Comparison of ENCODE assay signal across 33 cellular contexts in the genomic region with DNA sequence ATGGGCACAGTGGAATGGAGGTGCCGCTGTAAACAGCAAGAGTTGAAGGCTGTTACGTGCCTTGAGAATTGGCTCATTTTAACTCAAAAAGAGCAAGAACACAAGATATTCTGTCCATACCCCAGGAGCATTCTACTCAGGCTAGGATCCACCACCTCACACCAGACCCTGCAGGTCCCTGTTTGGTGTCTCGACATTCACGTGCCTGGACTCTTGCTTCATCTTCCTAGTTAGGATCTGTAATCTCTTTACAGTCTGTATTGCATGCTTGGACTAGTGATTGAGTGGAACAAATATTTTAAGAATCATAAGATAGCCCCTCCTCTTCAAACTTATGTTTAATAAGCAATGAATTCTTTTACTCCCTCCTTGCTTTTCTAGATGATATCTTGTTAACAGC.
"Had no signal": no experiment of that assay in that cellular context is flagged by ENCODE, and none has a peak within 500 bp of the region (broad histone marks: within the 10 kb centered on the region; RNA-seq: fewer than 3 reads in every experiment).

No MANE protein-coding gene starts in this region.

- FAIRE-seq: K562 had no signal

- ATAC-seq: activated CD8-positive, alpha-beta memory T cell treated with anti-CD3 and anti-CD28 coated beads, Interleukin-2, amount 10 ng/mL, durations not matched to agents 7 days and 5 days; activated naive CD4-positive, alpha-beta T cell treated with anti-CD3 and anti-CD28 coated beads, Interleukin-2, amount 50 U/mL, for 72 hours; K562; PC-3 had no signal

- H3K27me3 Mint-ChIP-seq: activated CD4-positive, alpha-beta memory T cell treated with anti-CD3 and anti-CD28 coated beads, Interleukin-2, amount 10 ng/mL, durations not matched to agents 7 days and 5 days; activated CD8-positive, alpha-beta memory T cell treated with anti-CD3 and anti-CD28 coated beads, Interleukin-2, amount 10 ng/mL, durations not matched to agents 7 days and 5 days; brain; central memory CD8-positive, alpha-beta T cell had no signal

- H3K27me3 ChIP-seq: adrenal gland, Peyer's patch had no signal

- H3K27ac Mint-ChIP-seq: activated CD4-positive, alpha-beta memory T cell treated with anti-CD3 and anti-CD28 coated beads, Interleukin-2, amount 10 ng/mL, durations not matched to agents 7 days and 5 days; activated CD8-positive, alpha-beta memory T cell treated with anti-CD3 and anti-CD28 coated beads, Interleukin-2, amount 10 ng/mL, durations not matched to agents 7 days and 5 days; activated naive CD4-positive, alpha-beta T cell treated with anti-CD3 and anti-CD28 coated beads for 36 hours; brain had no signal

- H3K4me1 ChIP-seq: adrenal gland, Peyer's patch had no signal

- H3K4me3 Mint-ChIP-seq: activated CD4-positive, alpha-beta memory T cell treated with anti-CD3 and anti-CD28 coated beads, Interleukin-2, amount 10 ng/mL, durations not matched to agents 7 days and 5 days; activated CD8-positive, alpha-beta memory T cell treated with anti-CD3 and anti-CD28 coated beads, Interleukin-2, amount 10 ng/mL, durations not matched to agents 7 days and 5 days; activated naive CD4-positive, alpha-beta T cell treated with anti-CD3 and anti-CD28 coated beads for 36 hours; brain; central memory CD8-positive, alpha-beta T cell had no signal

- H3K9me3 Mint-ChIP-seq: activated CD4-positive, alpha-beta memory T cell treated with anti-CD3 and anti-CD28 coated beads, Interleukin-2, amount 10 ng/mL, durations not matched to agents 7 days and 5 days; activated naive CD4-positive, alpha-beta T cell treated with anti-CD3 and anti-CD28 coated beads for 36 hours; activated naive CD4-positive, alpha-beta T cell treated with anti-CD3 and anti-CD28 coated beads, Interleukin-2, amount 50 U/mL, for 72 hours; brain; central memory CD8-positive, alpha-beta T cell had no signal

- H3K4me3 ChIP-seq: adrenal gland, K562, Peyer's patch had no signal

- H3K9me3 ChIP-seq: adrenal gland, Peyer's patch had no signal

- DNase-seq: activated CD4-positive, alpha-beta memory T cell treated with anti-CD3 and anti-CD28 coated beads, Interleukin-2, amount 10 ng/mL, durations not matched to agents 7 days and 5 days; activated CD4-positive, alpha-beta T cell treated with anti-CD3 and anti-CD28 coated beads for 1 hour; activated CD4-positive, alpha-beta T cell treated with anti-CD3 and anti-CD28 coated beads for 48 hours; activated CD4-positive, CD25-positive, alpha-beta regulatory T cell; activated CD8-positive, alpha-beta memory T cell treated with anti-CD3 and anti-CD28 coated beads for 24 hours; activated CD8-positive, alpha-beta memory T cell treated with anti-CD3 and anti-CD28 coated beads, Interleukin-2, amount 10 ng/mL, durations not matched to agents 7 days and 5 days; activated CD8-positive, alpha-beta memory T cell treated with anti-CD3 and anti-CD28 coated beads, Interleukin-2, amount 50 U/mL, for 48 hours; activated gamma-delta T cell treated with Interleukin-2 at 50 U/mL for 16 hours; activated naive CD4-positive, alpha-beta T cell treated with anti-CD3 and anti-CD28 coated beads for 36 hours; adrenal gland; anterior cingulate cortex; IMR-90; NCI-H1105; NCI-H1417 treated with DMSO at 0.1 percent for 48 hours; NCI-H187 treated with DMSO at 0.1 percent for 48 hours; NCI-H2081; NCI-H345; NCI-H510A; NCI-H526; NCI-H748 treated with DMSO at 0.1 percent for 48 hours; NK-92 treated with Interleukin-12 subunit alpha and Interleukin-12 subunit beta, amount 100 ng/mL, for 24 hours; PC-3; Peyer's patch; RPMI8226; SW 1271; T-helper 1 cell; T-helper 2 cell; T-helper 9 cell had no signal

- H3K27ac ChIP-seq: adrenal gland, Peyer's patch, VCaP had no signal

- H3K4me1 Mint-ChIP-seq: brain had no signal
